8 cellular contexts compared by ENCODE assay signal in genomic region chr2:20106746-20107145, GRCh38. TPM values are rescaled to one million over a fixed set of nuclear protein-coding genes. Genes with fewer than 3 reads are reported as not detected.
DNase-seq lines count a peak whose midpoint lies in the region; ATAC-seq, FAIRE-seq and TF ChIP-seq lines count a peak whose summit lies in the region.

No MANE protein-coding gene starts in this region.

- H3K9me3 ChIP-seq in K562 (replicated peaks; ENCODE audit: control insufficient read depth, insufficient read depth, low read depth, low read length) (no peaks in the 10 kb centered on the region; the same call in 1 of the 2 replicates), stomach smooth muscle (ENCODE audit: control insufficient read depth in 2 of 2, low read length in 2 of 2) (peaks cover 0 to 4% of the 10 kb centered on the region in 2 donors)

- POLR2A ChIA-PET in K562 (lab: Yijun Ruan, JAX): interaction anchor here (1.2 kb wide), 1 partner anchor 14 kb away, joined by 3 read pairs; no protein-coding TSS in a partner anchor

- CTCF ChIA-PET in K562 (lab: Yijun Ruan, JAX; ENCODE audit: low intra/inter-chr PET ratio): interaction anchor here (0.5 kb wide), 1 partner anchor 16 kb away, joined by 3 read pairs; no protein-coding TSS in a partner anchor

- no peak overlapping the region for H3K27ac ChIP-seq in K562 (ENCODE audit: extremely low read depth, low read depth, low read length)
- H3K27ac ChIP-seq in stomach smooth muscle (ENCODE audit: low read length): no peak overlapping the region

- BruUV-seq in K562 (replicated peaks; lab: Mats Ljungman, UMichigan): no TSS peak

- intact Hi-C loops in K562 (cut with micrococcal nuclease) (loop anchor here (10.0 kb wide), 1 partner anchor 318 kb away; no protein-coding TSS in a partner anchor), left colon (cut with DNase I, micrococcal nuclease) (no loop called here)

- no peak for ATAC-seq in K562
- ATAC-seq in left colon: peak; percentile 27

- no peak for TF ChIP-seq EP300 in K562 (IDR thresholded peaks at IDR 0.05; ENCODE audit: low read length)

- no peak for TF ChIP-seq RAD21 in K562 (CRISPR knock-in tag; conservative IDR thresholded peaks at IDR 0.05 in 1 of 2, IDR thresholded peaks at IDR 0.05 in 1 of 2)

- no peaks in the 10 kb centered on the region for H3K79me2 ChIP-seq in K562 (ENCODE audit: control insufficient read depth, insufficient read depth, low read length)

- H3K36me3 ChIP-seq in K562 (ENCODE audit: control insufficient read depth, insufficient read depth, low read length) (no peaks in the 10 kb centered on the region), stomach smooth muscle (ENCODE audit: control insufficient read depth in 2 of 2, insufficient read depth in 2 of 2, low read length in 2 of 2) (no peaks in the 10 kb centered on the region)

- no peak for FAIRE-seq in K562 (lab: Jason Lieb, UNC)

- H2AFZ ChIP-seq in K562 (ENCODE audit: low read depth, low read length): no peak overlapping the region

- H3K9ac ChIP-seq in K562 (ENCODE audit: insufficient read depth in 1 of 2, low read depth in 2 of 2, low read length in 2 of 2): no peak overlapping the region
- no peak overlapping the region for H3K9ac ChIP-seq in stomach smooth muscle (ENCODE audit: low read length in 2 of 2)

- H3K9me1 ChIP-seq in K562 (ENCODE audit: control insufficient read depth, insufficient read depth, low read length): no peaks in the 10 kb centered on the region

- no peak for TF ChIP-seq CTCF in K562 (IDR thresholded peaks at IDR 0.05 in 2 of 3, conservative IDR thresholded peaks at IDR 0.05 in 1 of 3; ENCODE audit: insufficient read depth in 2 of 3, low read depth in 1 of 3, low read length in 3 of 3)

- H3K4me1 ChIP-seq in K562 (replicated peaks in 1 of 2; ENCODE audit: control insufficient read depth in 2 of 2, insufficient read depth in 2 of 2, low read length in 2 of 2): peaks cover 0 to 6% of the 10 kb centered on the region in 2 experiments; a peak in 4 of 5 replicates
- H3K4me1 ChIP-seq in stomach smooth muscle (ENCODE audit: control insufficient read depth, insufficient read depth, low read length): no peaks in the 10 kb centered on the region

- no peaks in the 10 kb centered on the region for H4K20me1 ChIP-seq in K562 (replicated peaks; ENCODE audit: control insufficient read depth, insufficient read depth, low read length)

- H3K27me3 ChIP-seq in K562 (ENCODE audit: control insufficient read depth in 2 of 2, insufficient read depth in 2 of 2, low read length in 2 of 2) (peaks cover 3 to 16% of the 10 kb centered on the region in 2 experiments; a peak in 3 of 5 replicates), stomach smooth muscle (ENCODE audit: control insufficient read depth in 1 of 2, insufficient read depth in 2 of 2, low read length in 2 of 2) (peaks cover 10 to 18% of the 10 kb centered on the region in 2 donors)

- in situ Hi-C loops in K562 (cut with MboI): no loop called here

- H3K4me3 ChIP-seq in K562 (no peak overlapping the region), stomach smooth muscle (ENCODE audit: low read length in 2 of 2) (peak overlapping the region; percentile 19 to 61)

- no peak for TF ChIP-seq POLR2A in K562 (conservative IDR thresholded peaks at IDR 0.05)

- H3K4me2 ChIP-seq in K562 (ENCODE audit: insufficient read depth, low read length): no peak overlapping the region

- peak; percentile 29 for DNase-seq in activated T-cell treated with anti-CD3 and anti-CD28 coated beads for 48 hours (ENCODE audit: low read depth)
- no peak for DNase-seq in activated T-cell treated with anti-CD3 and anti-CD28 coated beads for 4 hours
- DNase-seq in K562 (ENCODE audit: extremely low read depth in 1 of 4, low spot score in 3 of 4): no peak
- peak in 1 of 2 donors; percentile 72 for DNase-seq in left colon
- DNase-seq in GF-D8 (lab: John Stamatoyannopoulos, UW): no peak
- no peak for DNase-seq in HPDE6-E6E7 (ENCODE audit: extremely low spot score)
- no peak for DNase-seq in occipital lobe (lab: John Stamatoyannopoulos, UW)

- WGBS in K562 (ENCODE audit: insufficient coverage, low coverage, missing lambda C conversion rate): 64% methylated on average over 13 of the region's 34 CpGs

TF ChIP-seq in K562, 482 proteins besides CTCF, POLR2A, EP300 and RAD21:
- TF ChIP-seq, protein P1, sequence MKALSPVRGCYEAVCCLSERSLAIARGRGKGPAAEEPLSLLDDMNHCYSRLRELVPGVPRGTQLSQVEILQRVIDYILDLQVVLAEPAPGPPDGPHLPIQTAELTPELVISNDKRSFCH (CRISPR knock-in tag; IDR thresholded peaks at IDR 0.05): no peak
- TF ChIP-seq, protein P1 (tag; IDR thresholded peaks at IDR 0.05): no peak
- TF ChIP-seq, protein P2, sequence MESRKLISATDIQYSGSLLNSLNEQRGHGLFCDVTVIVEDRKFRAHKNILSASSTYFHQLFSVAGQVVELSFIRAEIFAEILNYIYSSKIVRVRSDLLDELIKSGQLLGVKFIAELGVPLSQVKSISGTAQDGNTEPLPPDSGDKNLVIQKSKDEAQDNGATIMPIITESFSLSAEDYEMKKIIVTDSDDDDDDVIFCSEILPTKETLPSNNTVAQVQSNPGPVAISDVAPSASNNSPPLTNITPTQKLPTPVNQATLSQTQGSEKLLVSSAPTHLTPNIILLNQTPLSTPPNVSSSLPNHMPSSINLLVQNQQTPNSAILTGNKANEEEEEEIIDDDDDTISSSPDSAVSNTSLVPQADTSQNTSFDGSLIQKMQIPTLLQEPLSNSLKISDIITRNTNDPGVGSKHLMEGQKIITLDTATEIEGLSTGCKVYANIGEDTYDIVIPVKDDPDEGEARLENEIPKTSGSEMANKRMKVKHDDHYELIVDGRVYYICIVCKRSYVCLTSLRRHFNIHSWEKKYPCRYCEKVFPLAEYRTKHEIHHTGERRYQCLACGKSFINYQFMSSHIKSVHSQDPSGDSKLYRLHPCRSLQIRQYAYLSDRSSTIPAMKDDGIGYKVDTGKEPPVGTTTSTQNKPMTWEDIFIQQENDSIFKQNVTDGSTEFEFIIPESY (CRISPR knock-in tag; IDR thresholded peaks at IDR 0.05): peak; percentile 96
- TF ChIP-seq BCL6 (CRISPR knock-in tag; IDR thresholded peaks at IDR 0.05): no peak
- TF ChIP-seq ARID3B (CRISPR knock-in tag; IDR thresholded peaks at IDR 0.05; ENCODE audit: borderline replicate concordance): no peak

RNA-seq across cellular contexts. Expression of gene LAPTM4A, which starts 55.3 kb away (rescaled TPM):
- total RNA-seq in K562 (2011; cell fraction: chromatin; rRNA removed; ENCODE audit: low replicate concordance): 58.1 and 78.2 TPM in 2 replicates
- total RNA-seq in K562 (2011; cell fraction: nucleolus; rRNA removed): 57.9 and 60.0 TPM in 2 replicates
- total RNA-seq in K562 (2011; cell fraction: nucleoplasm; rRNA removed): 87.9 and 89.5 TPM in 2 replicates
- total RNA-seq in K562 (2014; rRNA removed): 13.4 and 18.7 TPM in 2 replicates
- total RNA-seq in K562 (2014; rRNA removed; fragmentation: Illumina TruSeq; extraction: Trizol): 23.2 and 31.2 TPM in 2 replicates
- 31.0 and 31.3 TPM in 2 replicates for total RNA-seq in K562 (2015; rRNA removed; fragmentation: Illumina TruSeq; extraction: Trizol)
- total RNA-seq in K562 (2021): 45.1 and 46.0 TPM in 2 replicates
- 139 and 167 TPM in 2 replicates for polyA plus RNA-seq in K562 (2011; rRNA removed)
- 50.0 and 148 TPM in 2 replicates for polyA plus RNA-seq in K562 (2011; cell fraction: cytosol; rRNA removed)
- 31.2 and 52.6 TPM in 2 replicates for polyA plus RNA-seq in K562 (2011; cell fraction: nucleus; rRNA removed)
- polyA plus RNA-seq in K562 (2012): 55.6 and 56.3 TPM in 2 replicates
- polyA plus RNA-seq in K562 (2014; fragmentation: Illumina TruSeq; extraction: Trizol): 53.9 and 64.5 TPM in 2 replicates
- 100 to 1,000 TPM; 141 to 157 TPM for polyA plus RNA-seq in K562 (2014; fragmentation: Nextera tagmentation; extraction: Ambion mirVana)
- polyA plus RNA-seq in K562 (2014; rRNA removed): 50.1 and 64.3 TPM in 2 replicates
- polyA minus RNA-seq in K562 (2011; rRNA and poly(A)+ RNA removed): 76.5 and 97.3 TPM in 2 replicates
- polyA minus RNA-seq in K562 (2011; cell fraction: cytosol; rRNA and poly(A)+ RNA removed): 21.9 and 33.3 TPM in 2 replicates
- 15.9 and 29.5 TPM in 2 replicates for polyA minus RNA-seq in K562 (2011; cell fraction: nucleus; rRNA and poly(A)+ RNA removed)
- 100 to 1,000 TPM; 151 to 168 TPM for total RNA-seq in left colon
- total RNA-seq in occipital lobe: 93.6 TPM
